In genomic region chr10:5464521-5464920, GRCh38 we compare ENCODE assay signal across 24 cellular contexts. TPM values are rescaled to one million over a fixed set of nuclear protein-coding genes. Genes with fewer than 3 reads are reported as not detected.
DNase-seq lines count a peak whose midpoint lies in the region; ATAC-seq, FAIRE-seq and TF ChIP-seq lines count a peak whose summit lies in the region.
"Had no signal": no experiment of that assay in that cellular context is flagged by ENCODE, and none has a peak within 500 bp of the region (broad histone marks: within the 10 kb centered on the region; RNA-seq: fewer than 3 reads in every experiment).

No MANE protein-coding gene starts in this region.

- H3K79me1 ChIP-seq in IMR-90 (ENCODE audit: low read depth in 1 of 2, low read length in 2 of 2) (no peaks in the 10 kb centered on the region), H1 (ENCODE audit: low read depth, low read length) (no peaks in the 10 kb centered on the region), mesendoderm (ENCODE audit: low read length) (no peaks in the 10 kb centered on the region)

- no peak overlapping the region for H2AFZ ChIP-seq in IMR-90 (replicated peaks; ENCODE audit: low read length, poor library complexity)
- no peak overlapping the region for H2AFZ ChIP-seq in H1 (ENCODE audit: low read length)

- no peak overlapping the region for H4K91ac ChIP-seq in IMR-90 (ENCODE audit: insufficient read depth, low read depth, low read length)
- H4K91ac ChIP-seq in H1 (replicated peaks; ENCODE audit: insufficient read length, low read length): no peak overlapping the region

- no peak overlapping the region for H3K9ac ChIP-seq in IMR-90 (ENCODE audit: low read depth, low read length)
- H3K9ac ChIP-seq in H1 (replicated peaks in 1 of 4; ENCODE audit: extremely low read depth in 1 of 4, low read depth in 3 of 4, low read length in 3 of 4): no peak overlapping the region
- no peak overlapping the region for H3K9ac ChIP-seq in mesendoderm (ENCODE audit: low read length)
- H3K9ac ChIP-seq: BLaER1 treated with 17β-estradiol and CSF1 and Interleukin-3, amounts not matched to agents 10 nM and 100 nM had no signal

- intact Hi-C loops in IMR-90 (cut with micrococcal nuclease) (loop anchor here (5.0 kb wide), 1 partner anchor 73 kb away; no protein-coding TSS in a partner anchor), left cardiac atrium (cut with DNase I) (no loop called here), sciatic nerve (cut with DNase I) (no loop called here)

- H3K4me3 Mint-ChIP-seq in stimulated activated effector memory CD8-positive, alpha-beta T cell treated with anti-CD3 and anti-CD28 coated beads, Interleukin-12 subunit alpha, Interleukin-12 subunit beta, amount 100 ng/mL, for 72 hours: no peak overlapping the region
- H3K4me3 Mint-ChIP-seq: CD8-positive, alpha-beta T cell had no signal

- H2BK12ac ChIP-seq in H1 (ENCODE audit: low read depth, low read length): no peak overlapping the region; the same call in 1 of the 2 replicates

- no peaks in the 10 kb centered on the region for H3K9me3 Mint-ChIP-seq in stimulated activated effector memory CD8-positive, alpha-beta T cell treated with anti-CD3 and anti-CD28 coated beads, Interleukin-12 subunit alpha, Interleukin-12 subunit beta, amount 100 ng/mL, for 72 hours

- no peak for TF ChIP-seq CTCF in 22Rv1 (IDR thresholded peaks at IDR 0.05)
- no peak for TF ChIP-seq CTCF in IMR-90 (conservative IDR thresholded peaks at IDR 0.05; ENCODE audit: low read depth, low read length)
- no peak for TF ChIP-seq CTCF in H1 (IDR thresholded peaks at IDR 0.05; ENCODE audit: control extremely low read depth in 1 of 3, insufficient read depth in 1 of 3, low read depth in 1 of 3, low read length in 3 of 3)

- no peak overlapping the region for H3K27ac Mint-ChIP-seq in stimulated activated effector memory CD8-positive, alpha-beta T cell treated with anti-CD3 and anti-CD28 coated beads, Interleukin-12 subunit alpha, Interleukin-12 subunit beta, amount 100 ng/mL, for 72 hours
- H3K27ac Mint-ChIP-seq: CD8-positive, alpha-beta T cell had no signal

- TF ChIP-seq POLR2A in IMR-90 (IDR thresholded peaks at IDR 0.05; ENCODE audit: low read depth, low read length) (no peak), H1 (IDR thresholded peaks at IDR 0.05; ENCODE audit: control extremely low read depth in 1 of 2, low read depth in 2 of 2, low read length in 2 of 2) (no peak)

- H3K27ac ChIP-seq in 22Rv1: peak overlapping the region; percentile 98
- no peak overlapping the region for H3K27ac ChIP-seq in IMR-90 (ENCODE audit: insufficient read depth, low read length)
- no peak overlapping the region for H3K27ac ChIP-seq in H1 (ENCODE audit: low read depth, low read length)
- H3K27ac ChIP-seq in mesendoderm (ENCODE audit: low read depth, low read length): no peak overlapping the region
- H3K27ac ChIP-seq: A549; BLaER1 treated with 17β-estradiol and CSF1 and Interleukin-3, amounts not matched to agents 10 nM and 100 nM had no signal

- H3K56ac ChIP-seq in IMR-90 (ENCODE audit: extremely low read depth, insufficient read depth, low read length) (no peak overlapping the region), H1 (replicated peaks; ENCODE audit: insufficient read length, low read depth, low read length) (no peak overlapping the region), mesendoderm (ENCODE audit: low read length) (no peak overlapping the region)

- peaks cover 5% of the 10 kb centered on the region for H3K9me1 ChIP-seq in IMR-90 (ENCODE audit: insufficient read depth, low read length)

- no peak for DNase-seq in IMR-90
- no peak for DNase-seq in H1 (ENCODE audit: low read depth in 1 of 2, low spot score in 2 of 2)
- DNase-seq in mesendoderm: peak; percentile 64
- DNase-seq in left cardiac atrium: no peak
- no peak for DNase-seq in stimulated activated effector memory CD8-positive, alpha-beta T cell treated with anti-CD3 and anti-CD28 coated beads, Interleukin-12 subunit alpha, Interleukin-12 subunit beta, amount 100 ng/mL, for 72 hours (ENCODE audit: low spot score in 2 of 2)
- no peak for DNase-seq in activated gamma-delta T cell (lab: John Stamatoyannopoulos, UW)
- no peak for DNase-seq in sciatic nerve (ENCODE audit: low spot score)
- DNase-seq: Calu3; CD8-positive, alpha-beta T cell; EL; H7; KG1; NCI-H1105 treated with DMSO at 0.1 percent for 48 hours; NCI-H1694; NCI-H2081 treated with DMSO at 0.1 percent for 48 hours; NCI-H2227 treated with DMSO at 0.1 percent for 48 hours; NCI-H510A treated with DMSO at 0.1 percent for 48 hours; NCI-H774; RPMI8226; SIG-M5 had no signal

- CTCF ChIA-PET in IMR-90 (lab: Yijun Ruan, JAX) (no interaction called here), H1 (lab: Charles Lee; ENCODE audit: partially characterized antibody) (interaction anchor here (0.6 to 4.7 kb wide), 8 partner anchors 9 to 160 kb away, joined by 3 to 25 read pairs (median 4); no protein-coding TSS in a partner anchor)

- H3K4me1 ChIP-seq in IMR-90 (ENCODE audit: control insufficient read depth, insufficient read depth, low read length) (peaks cover 17% of the 10 kb centered on the region), H1 (replicated peaks in 1 of 4; ENCODE audit: control insufficient read depth in 3 of 4, insufficient read depth in 4 of 4, low read length in 3 of 4) (peaks cover 8 to 18% (median 14%) of the 10 kb centered on the region in 4 experiments), mesendoderm (ENCODE audit: control insufficient read depth, low read depth, low read length) (peaks cover 14% of the 10 kb centered on the region)

- H3K79me2 ChIP-seq in H1 (ENCODE audit: control insufficient read depth in 1 of 2, insufficient read depth in 2 of 2, low read length in 2 of 2): no peaks in the 10 kb centered on the region
- H3K79me2 ChIP-seq in mesendoderm (ENCODE audit: control insufficient read depth, insufficient read depth, low read length): no peaks in the 10 kb centered on the region

- H2BK5ac ChIP-seq in IMR-90 (ENCODE audit: low read depth, low read length, poor library complexity, severe bottlenecking) (no peak overlapping the region), H1 (ENCODE audit: low read depth, low read length) (no peak overlapping the region), mesendoderm (ENCODE audit: low read length) (no peak overlapping the region)

- dilution Hi-C loops in IMR-90 (cut with HindIII; ENCODE audit: low sequenced_read_pairs, unreplicated experiment): no loop called here

- no peaks in the 10 kb centered on the region for H4K20me1 ChIP-seq in IMR-90 (ENCODE audit: insufficient read depth, low read length)
- no peaks in the 10 kb centered on the region for H4K20me1 ChIP-seq in H1 (replicated peaks in 1 of 2; ENCODE audit: control insufficient read depth in 1 of 2, insufficient read depth in 2 of 2, low read length in 2 of 2)
- H4K20me1 ChIP-seq: BLaER1 treated with 17β-estradiol and CSF1 and Interleukin-3, amounts not matched to agents 10 nM and 100 nM had no signal

- no peak overlapping the region for H2BK15ac ChIP-seq in IMR-90 (ENCODE audit: low read depth, low read length)
- no peak overlapping the region for H2BK15ac ChIP-seq in H1 (ENCODE audit: low read length)
- no peak overlapping the region for H2BK15ac ChIP-seq in mesendoderm (replicated peaks; ENCODE audit: low read depth)

- in situ Hi-C loops in IMR-90 (cut with MboI; ENCODE audit: low sequenced_read_pairs): loop anchor here (25.0 kb wide), 1 partner anchor 398 kb away; no protein-coding TSS in a partner anchor

- H4K5ac ChIP-seq in IMR-90 (ENCODE audit: low read depth, low read length) (no peak overlapping the region), H1 (ENCODE audit: insufficient read length, low read depth, low read length) (no peak overlapping the region), mesendoderm (ENCODE audit: low read length) (no peak overlapping the region)

- POLR2A ChIA-PET in IMR-90 (lab: Charles Lee; ENCODE audit: unreplicated experiment) (interaction anchor here (0.6 kb wide), 1 partner anchor 599 kb away, joined by 6 read pairs; no protein-coding TSS in a partner anchor), H1 (lab: Charles Lee; ENCODE audit: partially characterized antibody) (interaction anchor here (1.3 to 4.6 kb wide), 3 partner anchors 9 to 17 kb away, joined by 3 to 44 read pairs (median 9); no protein-coding TSS in a partner anchor)

- H3K27me3 ChIP-seq in IMR-90 (ENCODE audit: control insufficient read depth, insufficient read depth, low read length) (no peaks in the 10 kb centered on the region), H1 (replicated peaks in 1 of 4; ENCODE audit: control insufficient read depth in 3 of 4, extremely low read depth in 1 of 4, insufficient read depth in 3 of 4, low read length in 3 of 4) (peaks cover 0 to 4% (median 0%) of the 10 kb centered on the region in 4 experiments; a peak in 1 of 7 replicates), mesendoderm (ENCODE audit: insufficient read depth, low read length, poor library complexity) (no peaks in the 10 kb centered on the region)
- H3K27me3 ChIP-seq: BLaER1 treated with 17β-estradiol and CSF1 and Interleukin-3, amounts not matched to agents 10 nM and 100 nM had no signal

- ATAC-seq in IMR-90 (ENCODE audit: low read depth): no peak
- no peak for ATAC-seq in left cardiac atrium
- ATAC-seq in stimulated activated effector memory CD8-positive, alpha-beta T cell treated with anti-CD3 and anti-CD28 coated beads, Interleukin-12 subunit alpha, Interleukin-12 subunit beta, amount 100 ng/mL, for 72 hours: no peak
- ATAC-seq in sciatic nerve: no peak
- ATAC-seq: A549; CD8-positive, alpha-beta T cell; GM12878 had no signal

- FAIRE-seq in H1 (lab: Jason Lieb, UNC): no peak
- FAIRE-seq: A549, GM12878 had no signal

- BruUV-seq in IMR-90 (replicated peaks; lab: Mats Ljungman, UMichigan): no TSS peak

- H3K23me2 ChIP-seq in H1 (ENCODE audit: low read depth, low read length): peaks cover 8% of the 10 kb centered on the region; the same call in 1 of the 2 replicates

- peaks cover 6% of the 10 kb centered on the region for H3K9me3 ChIP-seq in IMR-90 (ENCODE audit: control insufficient read depth, insufficient read depth, low read length)
- H3K9me3 ChIP-seq in H1 (ENCODE audit: insufficient read depth in 2 of 2, low read depth in 1 of 2, low read length in 1 of 2): peaks cover 12 to 13% of the 10 kb centered on the region in 2 experiments
- H3K9me3 ChIP-seq: A549 had no signal

- H2BK20ac ChIP-seq in IMR-90 (ENCODE audit: low read depth, low read length): no peak overlapping the region
- H2BK20ac ChIP-seq in H1 (ENCODE audit: low read length): peak overlapping the region; percentile 62; the same call in 1 of the 2 replicates

- H3K36me3 Mint-ChIP-seq in stimulated activated effector memory CD8-positive, alpha-beta T cell treated with anti-CD3 and anti-CD28 coated beads, Interleukin-12 subunit alpha, Interleukin-12 subunit beta, amount 100 ng/mL, for 72 hours: no peaks in the 10 kb centered on the region
- H3K36me3 Mint-ChIP-seq: CD8-positive, alpha-beta T cell had no signal

- H3K4me2 ChIP-seq in IMR-90 (ENCODE audit: low read depth, low read length) (no peak overlapping the region), H1 (ENCODE audit: insufficient read depth in 1 of 2, low read depth in 2 of 2, low read length in 2 of 2) (no peak overlapping the region), mesendoderm (ENCODE audit: low read length) (no peak overlapping the region)
- H3K4me2 ChIP-seq: A549; BLaER1 treated with 17β-estradiol and CSF1 and Interleukin-3, amounts not matched to agents 10 nM and 100 nM had no signal

- no peak for TF ChIP-seq EP300 in H1 (IDR thresholded peaks at IDR 0.05; ENCODE audit: borderline replicate concordance in 1 of 2, low read depth in 2 of 2, low read length in 2 of 2)

- no peak overlapping the region for H2AK9ac ChIP-seq in IMR-90 (replicated peaks; ENCODE audit: low read depth, low read length, poor library complexity)

- TF ChIP-seq RAD21 in IMR-90 (IDR thresholded peaks at IDR 0.05; ENCODE audit: low read length) (no peak), H1 (IDR thresholded peaks at IDR 0.05 in 1 of 2, conservative IDR thresholded peaks at IDR 0.05 in 1 of 2; ENCODE audit: low read depth in 2 of 2, low read length in 2 of 2) (no peak)

- H4K8ac ChIP-seq in IMR-90 (ENCODE audit: low read depth in 2 of 2, low read length in 2 of 2) (no peak overlapping the region), H1 (ENCODE audit: extremely low read depth, insufficient read depth, low read length) (no peak overlapping the region), mesendoderm (ENCODE audit: low read depth, low read length) (no peak overlapping the region)

- no peak overlapping the region for H2AK5ac ChIP-seq in IMR-90 (ENCODE audit: low read depth, low read length)
- no peak overlapping the region; the same call in 1 of the 2 replicates for H2AK5ac ChIP-seq in H1 (ENCODE audit: low read depth, low read length)
- H2AK5ac ChIP-seq in mesendoderm (ENCODE audit: low read length): no peak overlapping the region

- no CpG with 5 or more reads among the region's 5 CpGs for WGBS in IMR-90 (ENCODE audit: extremely low coverage in 2 of 2, insufficient read length in 1 of 2), 2 experiments
- WGBS in H1 (ENCODE audit: extremely low coverage in 1 of 2, insufficient coverage in 1 of 2, insufficient read length in 1 of 2, insufficient replicate concordance in 2 of 2, low coverage in 1 of 2, low lambda C conversion rate in 2 of 2, missing lambda C conversion rate in 1 of 2), 2 experiments: 85% methylated on average over 5 of the region's 5 CpGs; no CpG with 5 or more reads in 1 of the 2 experiments
- WGBS in mesendoderm (ENCODE audit: extremely low coverage, insufficient coverage, low lambda C conversion rate): no CpG with 5 or more reads among the region's 5 CpGs

- H3K4ac ChIP-seq in IMR-90 (ENCODE audit: low read depth, low read length) (no peak overlapping the region), H1 (replicated peaks; ENCODE audit: insufficient read length, low read depth, low read length) (no peak overlapping the region), mesendoderm (ENCODE audit: low read depth, low read length) (no peak overlapping the region)

- H3K18ac ChIP-seq in IMR-90 (ENCODE audit: low read depth, low read length) (no peak overlapping the region), H1 (ENCODE audit: extremely low read depth, low read length) (no peak overlapping the region), mesendoderm (ENCODE audit: low read length) (no peak overlapping the region)

- H3K14ac ChIP-seq in IMR-90 (replicated peaks; ENCODE audit: low read depth, low read length) (0 out of 2 replicates have a peak overlapping the region, but pooled peaks have one; percentile 9), H1 (ENCODE audit: insufficient read length) (no peak overlapping the region)

- H3K4me3 ChIP-seq in IMR-90 (ENCODE audit: insufficient read depth, low read depth, low read length) (no peak overlapping the region), H1 (ENCODE audit: extremely low read depth in 1 of 4, insufficient read depth in 2 of 4, low read depth in 3 of 4, low read length in 4 of 4) (no peak overlapping the region), mesendoderm (ENCODE audit: low read length) (no peak overlapping the region)
- H3K4me3 ChIP-seq: A549; BLaER1 treated with 17β-estradiol and CSF1 and Interleukin-3, amounts not matched to agents 10 nM and 100 nM; GM12878 had no signal

- no peak overlapping the region for H2BK120ac ChIP-seq in IMR-90 (ENCODE audit: low read depth, low read length)
- no peak overlapping the region for H2BK120ac ChIP-seq in H1 (replicated peaks; ENCODE audit: low read depth, low read length)
- no peak overlapping the region for H2BK120ac ChIP-seq in mesendoderm (ENCODE audit: low read depth, low read length)

- no peaks in the 10 kb centered on the region for H3K4me1 Mint-ChIP-seq in stimulated activated effector memory CD8-positive, alpha-beta T cell treated with anti-CD3 and anti-CD28 coated beads, Interleukin-12 subunit alpha, Interleukin-12 subunit beta, amount 100 ng/mL, for 72 hours

- H3K23ac ChIP-seq in IMR-90 (ENCODE audit: low read depth, low read length) (no peak overlapping the region), H1 (ENCODE audit: insufficient read length) (no peak overlapping the region), mesendoderm (ENCODE audit: low read length) (no peak overlapping the region)

- H3K36me3 ChIP-seq in IMR-90 (ENCODE audit: control insufficient read depth, insufficient read depth, low read length) (0 out of 2 replicates have a peak, but pooled peaks cover 2% of the 10 kb centered on the region), H1 (ENCODE audit: control insufficient read depth in 2 of 4, insufficient read depth in 4 of 4, low read length in 3 of 4) (peaks cover 0 to 14% (median 10%) of the 10 kb centered on the region in 4 experiments; a peak in 6 of 8 replicates), mesendoderm (ENCODE audit: control insufficient read depth, insufficient read depth, low read length) (peaks cover 2% of the 10 kb centered on the region)

RNA-seq across cellular contexts. Expression of gene CALML5, which starts 34.8 kb away (rescaled TPM):
- total RNA-seq in IMR-90 (2012; rRNA removed) (not detected in 2 replicates), left cardiac atrium (not detected), sciatic nerve (not detected)
- polyA plus RNA-seq in IMR-90 (2012; rRNA removed) (not detected in 2 replicates), H1 (2011; rRNA removed) (0.09 TPM in 1 of 2 replicates, not detected in the other)
- polyA plus RNA-seq in IMR-90 (2012; cell fraction: cytosol; rRNA removed): not detected in 2 replicates
- polyA plus RNA-seq in IMR-90 (2012; cell fraction: nucleus; rRNA removed; ENCODE audit: low replicate concordance): not detected in 2 replicates
- 0.38 TPM in 1 of 2 replicates, not detected in the other for total RNA-seq in H1 (2021; fragmentation: NEBNext Ultra II Directional; extraction: Animal tissue kit (Norgen Biotek cat#: 25700))
- not detected for polyA plus RNA-seq in H1 (2011; cell fraction: cytosol; rRNA removed)
- not detected for polyA plus RNA-seq in H1 (2011; cell fraction: nucleus; rRNA removed)
- not detected in 4 replicates for polyA plus RNA-seq in H1 (2012, experiment 1 of 2)
- polyA plus RNA-seq in H1 (2012, experiment 2 of 2): not detected
- polyA plus RNA-seq in H1 (2013, experiment 1 of 2): not detected
- polyA plus RNA-seq in H1 (2013, experiment 2 of 2): not detected
- polyA minus RNA-seq in H1 (2011; rRNA and poly(A)+ RNA removed): not detected in 2 replicates
- not detected for polyA minus RNA-seq in H1 (2011; cell fraction: cytosol; rRNA and poly(A)+ RNA removed)
- not detected for polyA minus RNA-seq in H1 (2011; cell fraction: nucleus; rRNA and poly(A)+ RNA removed)
- polyA plus RNA-seq in mesendoderm (2013, experiment 1 of 2): not detected
- polyA plus RNA-seq in mesendoderm (2013, experiment 2 of 2): not detected
- total RNA-seq: Calu3; CD8-positive, alpha-beta T cell; GM12878; H7 had no signal
- polyA plus RNA-seq: A549, GM12878 had no signal

RNA-seq across cellular contexts. Expression of gene NET1, which starts 52.2 kb away (rescaled TPM):
- 54.7 and 57.5 TPM in 2 replicates for total RNA-seq in IMR-90 (2012; rRNA removed)
- 20.0 and 28.2 TPM in 2 replicates for polyA plus RNA-seq in IMR-90 (2012; rRNA removed)
- 6.1 and 6.8 TPM in 2 replicates for polyA plus RNA-seq in IMR-90 (2012; cell fraction: cytosol; rRNA removed)
- polyA plus RNA-seq in IMR-90 (2012; cell fraction: nucleus; rRNA removed; ENCODE audit: low replicate concordance): 6.5 and 18.1 TPM in 2 replicates
- total RNA-seq in H1 (2021; fragmentation: NEBNext Ultra II Directional; extraction: Animal tissue kit (Norgen Biotek cat#: 25700)): 109 and 117 TPM in 2 replicates
- polyA plus RNA-seq in H1 (2011; rRNA removed): 21.5 and 24.3 TPM in 2 replicates
- 40.9 TPM for polyA plus RNA-seq in H1 (2011; cell fraction: cytosol; rRNA removed)
- 24.5 TPM for polyA plus RNA-seq in H1 (2011; cell fraction: nucleus; rRNA removed)
- polyA plus RNA-seq in H1 (2012, experiment 1 of 2): 30.9 to 52.0 TPM (median 38.6 TPM) in 4 replicates
- 6.0 TPM for polyA plus RNA-seq in H1 (2012, experiment 2 of 2)
- polyA plus RNA-seq in H1 (2013, experiment 1 of 2): 58.8 TPM
- polyA plus RNA-seq in H1 (2013, experiment 2 of 2): 58.2 TPM
- polyA minus RNA-seq in H1 (2011; rRNA and poly(A)+ RNA removed): 82.4 and 91.8 TPM in 2 replicates
- 82.1 TPM for polyA minus RNA-seq in H1 (2011; cell fraction: cytosol; rRNA and poly(A)+ RNA removed)
- 61.9 TPM for polyA minus RNA-seq in H1 (2011; cell fraction: nucleus; rRNA and poly(A)+ RNA removed)
- polyA plus RNA-seq in mesendoderm (2013, experiment 1 of 2): 49.9 TPM
- polyA plus RNA-seq in mesendoderm (2013, experiment 2 of 2): 51.9 TPM
- total RNA-seq in left cardiac atrium: 10 to 100 TPM; 25.6 to 36.4 TPM
- total RNA-seq in sciatic nerve: 86.2 TPM

RNA-seq across cellular contexts. Expression of gene TUBAL3, which starts 59.9 kb away (rescaled TPM):
- total RNA-seq in IMR-90 (2012; rRNA removed) (not detected in 2 replicates), left cardiac atrium (under 1 TPM; 0.21 to 0.31 TPM), sciatic nerve (0.18 TPM)
- polyA plus RNA-seq in IMR-90 (2012; rRNA removed) (not detected in 2 replicates), H1 (2011; rRNA removed) (0.05 and 0.17 TPM in 2 replicates)
- polyA plus RNA-seq in IMR-90 (2012; cell fraction: cytosol; rRNA removed): not detected in 2 replicates
- not detected in 2 replicates for polyA plus RNA-seq in IMR-90 (2012; cell fraction: nucleus; rRNA removed; ENCODE audit: low replicate concordance)
- not detected in 2 replicates for total RNA-seq in H1 (2021; fragmentation: NEBNext Ultra II Directional; extraction: Animal tissue kit (Norgen Biotek cat#: 25700))
- 0.06 TPM for polyA plus RNA-seq in H1 (2011; cell fraction: cytosol; rRNA removed)
- polyA plus RNA-seq in H1 (2011; cell fraction: nucleus; rRNA removed): not detected
- 0.20 to 0.24 TPM in 2 of 4 replicates, not detected in the others for polyA plus RNA-seq in H1 (2012, experiment 1 of 2)
- polyA plus RNA-seq in H1 (2012, experiment 2 of 2): not detected
- polyA plus RNA-seq in H1 (2013, experiment 1 of 2): 0.14 TPM
- polyA plus RNA-seq in H1 (2013, experiment 2 of 2): 0.11 TPM
- 0.24 TPM in 1 of 2 replicates, not detected in the other for polyA minus RNA-seq in H1 (2011; rRNA and poly(A)+ RNA removed)
- not detected for polyA minus RNA-seq in H1 (2011; cell fraction: cytosol; rRNA and poly(A)+ RNA removed)
- polyA minus RNA-seq in H1 (2011; cell fraction: nucleus; rRNA and poly(A)+ RNA removed): not detected
- polyA plus RNA-seq in mesendoderm (2013, experiment 1 of 2): 0.06 TPM
- polyA plus RNA-seq in mesendoderm (2013, experiment 2 of 2): 0.04 TPM
- total RNA-seq: Calu3; CD8-positive, alpha-beta T cell; GM12878; H7 had no signal
